In the genomic region with DNA sequence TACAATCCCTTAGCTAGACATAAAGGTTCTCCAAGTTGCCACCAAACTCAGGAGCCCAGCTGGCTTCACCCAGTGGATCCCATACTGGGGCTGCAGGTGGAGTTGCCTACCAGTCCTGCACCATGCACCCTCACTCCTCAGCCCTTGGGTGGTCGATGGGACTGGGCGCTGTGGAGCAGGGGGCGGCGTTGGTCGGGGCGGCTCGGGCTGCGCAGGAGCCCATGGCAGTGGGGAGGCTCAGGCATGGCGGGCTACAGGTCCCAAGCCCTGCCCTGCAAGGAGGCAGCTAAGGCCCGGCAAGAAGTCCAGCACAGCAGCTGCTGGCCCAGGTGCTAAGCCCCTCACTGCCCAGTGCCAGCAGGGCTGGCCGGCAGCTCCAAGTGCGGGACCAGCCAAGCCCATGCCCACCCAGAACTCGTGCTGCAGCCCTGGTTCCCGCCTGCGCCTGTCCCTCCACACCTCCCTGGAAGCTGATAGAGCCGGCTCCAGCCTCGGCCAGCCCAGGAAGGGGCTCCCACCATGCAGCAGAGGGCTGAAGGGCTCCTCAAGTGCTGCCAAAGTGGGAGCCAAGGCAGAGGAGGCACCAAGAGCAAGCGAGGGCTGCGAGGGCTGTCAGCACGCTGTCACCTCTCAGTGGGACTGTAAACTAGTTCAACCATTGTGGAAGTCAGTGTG, we compare ENCODE assay signal across 27 cellular contexts.
"Had no signal": no experiment of that assay in that cellular context is flagged by ENCODE, and none has a peak within 500 bp of the region (broad histone marks: within the 10 kb centered on the region; RNA-seq: fewer than 3 reads in every experiment).

No MANE protein-coding gene starts in this region.

- ATAC-seq: esophagus mucosa; gastrocnemius medialis; left lobe of liver; naive thymus-derived CD4-positive, alpha-beta T cell; sciatic nerve; stimulated activated effector memory CD8-positive, alpha-beta T cell treated with anti-CD3 and anti-CD28 coated beads, Interleukin-12 subunit alpha, Interleukin-12 subunit beta, amount 100 ng/mL, for 72 hours had no signal

- H3K9ac ChIP-seq: parathyroid adenoma had no signal

- H3K4me1 ChIP-seq: colonic mucosa, gastrocnemius medialis, parathyroid adenoma, prostate gland, right atrium auricular region, stomach, thyroid gland had no signal

- H2AFZ ChIP-seq: parathyroid adenoma had no signal

- H3K36me3 Mint-ChIP-seq: naive thymus-derived CD4-positive, alpha-beta T cell; stimulated activated effector memory CD8-positive, alpha-beta T cell treated with anti-CD3 and anti-CD28 coated beads, Interleukin-12 subunit alpha, Interleukin-12 subunit beta, amount 100 ng/mL, for 72 hours had no signal

- H3K27me3 Mint-ChIP-seq: dendritic cell treated with granulocyte-macrophage colony-stimulating factor and Interleukin-4, amounts not matched to agents 40 ng/mL and 50 ng/mL, for 4 days; naive thymus-derived CD4-positive, alpha-beta T cell had no signal

- H3K4me3 ChIP-seq: colonic mucosa, gastrocnemius medialis, prostate gland, right atrium auricular region, smooth muscle cell, stomach, thyroid gland had no signal

- H3K27me3 ChIP-seq: colonic mucosa, gastrocnemius medialis, neutrophil, right atrium auricular region, stomach, thyroid gland had no signal

- DNase-seq: colonic mucosa; effector CD8-positive, alpha-beta T cell; endodermal cell; foreskin fibroblast; gastrocnemius medialis; head of caudate nucleus; mesendoderm; midbrain; naive thymus-derived CD4-positive, alpha-beta T cell; stimulated activated CD4-positive, alpha-beta T cell treated with anti-CD3 and anti-CD28 coated beads, Interleukin-12 subunit alpha, Interleukin-12 subunit beta, amount 100 ng/mL, for 4 hours; stimulated activated CD4-positive, alpha-beta T cell treated with anti-CD3 and anti-CD28 coated beads, Interleukin-2, amount 100 ng/mL, for 24 hours; stimulated activated CD4-positive, alpha-beta T cell treated with anti-CD3 and anti-CD28 coated beads, Interleukin-4, amount 100 ng/mL, for 24 hours; stimulated activated naive CD4-positive, alpha-beta T cell treated with Interleukin-2 at 50 U/mL for 16 hours; stomach; thyroid gland; trophoblast cell had no signal

- H3K4me3 Mint-ChIP-seq: dendritic cell treated with granulocyte-macrophage colony-stimulating factor and Interleukin-4, amounts not matched to agents 40 ng/mL and 50 ng/mL, for 4 days; endodermal cell; naive thymus-derived CD4-positive, alpha-beta T cell; stimulated activated effector memory CD8-positive, alpha-beta T cell treated with anti-CD3 and anti-CD28 coated beads, Interleukin-12 subunit alpha, Interleukin-12 subunit beta, amount 100 ng/mL, for 72 hours had no signal

- H3K9me3 ChIP-seq: colonic mucosa, gastrocnemius medialis, neutrophil, prostate gland, right atrium auricular region, thyroid gland had no signal

- H3K27ac ChIP-seq: colonic mucosa, epithelial cell of prostate, gastrocnemius medialis, neutrophil, parathyroid adenoma, prostate gland, right atrium auricular region, stomach, thyroid gland had no signal

- H3K4me2 ChIP-seq: smooth muscle cell had no signal

- H3K27ac Mint-ChIP-seq: dendritic cell treated with granulocyte-macrophage colony-stimulating factor and Interleukin-4, amounts not matched to agents 40 ng/mL and 50 ng/mL, for 4 days; endodermal cell; naive thymus-derived CD4-positive, alpha-beta T cell; stimulated activated effector memory CD8-positive, alpha-beta T cell treated with anti-CD3 and anti-CD28 coated beads, Interleukin-12 subunit alpha, Interleukin-12 subunit beta, amount 100 ng/mL, for 72 hours had no signal

- H3K36me3 ChIP-seq: colonic mucosa, gastrocnemius medialis, neutrophil, prostate gland, right atrium auricular region, stomach, thyroid gland had no signal

- H3K4me1 Mint-ChIP-seq: endodermal cell; naive thymus-derived CD4-positive, alpha-beta T cell; stimulated activated effector memory CD8-positive, alpha-beta T cell treated with anti-CD3 and anti-CD28 coated beads, Interleukin-12 subunit alpha, Interleukin-12 subunit beta, amount 100 ng/mL, for 72 hours had no signal
